ENCODE assay signal across 13 cellular contexts in genomic region chr13:67932991-67933390, GRCh38.
"Had no signal": no experiment of that assay in that cellular context is flagged by ENCODE, and none has a peak within 500 bp of the region (broad histone marks: within the 10 kb centered on the region; RNA-seq: fewer than 3 reads in every experiment).

No MANE protein-coding gene starts in this region.

- H3K27me3 ChIP-seq: heart left ventricle, neutrophil, spleen, tibial artery had no signal

- H3K4me3 Mint-ChIP-seq: naive thymus-derived CD8-positive, alpha-beta T cell; stimulated activated memory B cell treated with anti-CD40 and anti-IgM and Interleukin-4, amounts not matched to agents 10 μg/mL and 1 μg/mL and 100 μg/mL, for 72 hours; stimulated activated naive CD8-positive, alpha-beta T cell treated with anti-CD3 and anti-CD28 coated beads, Interleukin-15, Interleukin-2, amounts not matched to agents 100 ng/mL and 50 ng/mL, for 24 hours had no signal

- H3K4me1 Mint-ChIP-seq: naive thymus-derived CD8-positive, alpha-beta T cell; stimulated activated memory B cell treated with anti-CD40 and anti-IgM and Interleukin-4, amounts not matched to agents 10 μg/mL and 1 μg/mL and 100 μg/mL, for 72 hours had no signal

- H3K36me3 ChIP-seq: heart left ventricle, neutrophil, spleen, tibial artery had no signal

- H3K36me3 Mint-ChIP-seq: naive thymus-derived CD8-positive, alpha-beta T cell; stimulated activated memory B cell treated with anti-CD40 and anti-IgM and Interleukin-4, amounts not matched to agents 10 μg/mL and 1 μg/mL and 100 μg/mL, for 72 hours had no signal

- DNase-seq: effector memory CD4-positive, alpha-beta T cell; heart left ventricle; hippocampal formation; mesendoderm; naive thymus-derived CD8-positive, alpha-beta T cell; spleen; stimulated activated CD4-positive, alpha-beta T cell treated with anti-CD3 and anti-CD28 coated beads, Interleukin-15, amount 100 ng/mL, for 24 hours; stimulated activated CD4-positive, alpha-beta T cell treated with anti-CD3 and anti-CD28 coated beads, Interleukin-1b, Interleukin-23, amount 100 ng/mL, for 48 hours; stimulated activated CD4-positive, alpha-beta T cell treated with anti-CD3 and anti-CD28 coated beads, Interleukin-4, amount 100 ng/mL, for 24 hours; tibial artery had no signal

- H3K4me3 ChIP-seq: heart left ventricle, spleen, tibial artery had no signal

- H3K27ac ChIP-seq: heart left ventricle, neutrophil, spleen, tibial artery had no signal

- H3K27me3 Mint-ChIP-seq: naive thymus-derived CD8-positive, alpha-beta T cell; stimulated activated memory B cell treated with anti-CD40 and anti-IgM and Interleukin-4, amounts not matched to agents 10 μg/mL and 1 μg/mL and 100 μg/mL, for 72 hours; stimulated activated naive CD8-positive, alpha-beta T cell treated with anti-CD3 and anti-CD28 coated beads, Interleukin-15, Interleukin-2, amounts not matched to agents 100 ng/mL and 50 ng/mL, for 24 hours had no signal

- H3K27ac Mint-ChIP-seq: naive thymus-derived CD8-positive, alpha-beta T cell; stimulated activated memory B cell treated with anti-CD40 and anti-IgM and Interleukin-4, amounts not matched to agents 10 μg/mL and 1 μg/mL and 100 μg/mL, for 72 hours; stimulated activated naive CD8-positive, alpha-beta T cell treated with anti-CD3 and anti-CD28 coated beads, Interleukin-15, Interleukin-2, amounts not matched to agents 100 ng/mL and 50 ng/mL, for 24 hours had no signal

- H3K9me3 ChIP-seq: heart left ventricle, neutrophil, spleen, tibial artery had no signal
